1 cellular context compared by ENCODE assay signal in genomic region chr10:114367041-114367675, GRCh38.
TF ChIP-seq lines count a peak whose summit lies in the region.

No MANE protein-coding gene starts in this region.

TF ChIP-seq in GM12878, 131 proteins besides CTCF, POLR2A, EP300 and RAD21 (continued from another document):
- TF ChIP-seq YY1 (IDR thresholded peaks at IDR 0.05; ENCODE audit: low read depth, low read length) (0 out of 2 replicates have a peak, but pooled peaks have one; percentile 40), FOXK2 (IDR thresholded peaks at IDR 0.05) (peak; percentile 85), IKZF2 (IDR thresholded peaks at IDR 0.05) (peak in 1 of 2 experiments; percentile 10; a peak in 1 of 4 replicates), ATF7 (IDR thresholded peaks at IDR 0.05; ENCODE audit: low read depth) (peak; percentile 83), ASH2L (IDR thresholded peaks at IDR 0.05; ENCODE audit: borderline replicate concordance, low read depth) (no peak), MTA2 (IDR thresholded peaks at IDR 0.05; ENCODE audit: low read depth) (peak; percentile 49; the same call in 1 of the 2 replicates), RELB (IDR thresholded peaks at IDR 0.05; ENCODE audit: low read depth) (peak; percentile 65), BCLAF1 (IDR thresholded peaks at IDR 0.05) (peak; percentile 77), TCF12 (IDR thresholded peaks at IDR 0.05; ENCODE audit: low read depth, low read length) (0 out of 2 replicates have a peak, but pooled peaks have one; percentile 6)
